Comparison of ENCODE assay signal across 8 cellular contexts in genomic region chr1:156081174-156082110, GRCh38. TPM values are rescaled to one million over a fixed set of nuclear protein-coding genes. Genes with fewer than 3 reads are reported as not detected.
A peak's percentile ranks its signal among the peaks of the same experiment; 100 is the strongest.
DNase-seq lines count a peak whose midpoint lies in the region; ATAC-seq and TF ChIP-seq lines count a peak whose summit lies in the region.

No MANE protein-coding gene starts in this region.

- ATAC-seq in HG03354 (IDR thresholded peaks at IDR 0.05; ENCODE audit: poor library complexity, severe bottlenecking, unreplicated experiment) (no peak), HG02623 (IDR thresholded peaks at IDR 0.05; ENCODE audit: unreplicated experiment) (no peak)

- no peak for TF ChIP-seq CTCF in CD14-positive monocyte (IDR thresholded peaks at IDR 0.05)
- TF ChIP-seq CTCF in Loucy (conservative IDR thresholded peaks at IDR 0.05; ENCODE audit: low read length), result no peak
- TF ChIP-seq CTCF in cardiac fibroblast (IDR thresholded peaks at IDR 0.05; ENCODE audit: low read depth, low read length), result no peak
- TF ChIP-seq CTCF in neural cell (IDR thresholded peaks at IDR 0.05; ENCODE audit: poor library complexity, severe bottlenecking), result no peak

- H3K79me2 ChIP-seq in Loucy (ENCODE audit: insufficient read depth, low read length), result peaks cover 51% of the 10 kb centered on the region
- H3K79me2 ChIP-seq in neural cell (replicated peaks; ENCODE audit: insufficient read depth, low read length), result peaks cover 95% of the 10 kb centered on the region

- H3K9me3 Mint-ChIP-seq in CD14-positive monocyte, result peaks cover 0 to 17% (median 4%) of the 10 kb centered on the region in 7 donors

- peaks cover 86 to 99% (median 90%) of the 10 kb centered on the region in 3 donors for H3K27me3 Mint-ChIP-seq in CD14-positive monocyte (ENCODE audit: low read depth in 3 of 3)

- peak overlapping the region; percentile 98 for H3K27ac ChIP-seq in neural cell (ENCODE audit: low read length)

- no peaks in the 10 kb centered on the region for H3K9me2 ChIP-seq in Loucy (replicated peaks; ENCODE audit: low read depth, low read length)
- H3K9me2 ChIP-seq in neural cell (ENCODE audit: insufficient read depth, low read length), result no peaks in the 10 kb centered on the region

- peaks cover 7 to 8% of the 10 kb centered on the region in 2 donors for H3K36me3 Mint-ChIP-seq in CD14-positive monocyte

- no peak overlapping the region for H3K27ac Mint-ChIP-seq in CD14-positive monocyte

- H2AFZ ChIP-seq in Loucy (ENCODE audit: low read length), result peak overlapping the region; percentile 94
- no peak overlapping the region for H2AFZ ChIP-seq in neural cell (ENCODE audit: low read depth, low read length)

- no peaks in the 10 kb centered on the region for H3F3A ChIP-seq in Loucy (ENCODE audit: low read depth)
- no peaks in the 10 kb centered on the region for H3F3A ChIP-seq in neural cell (ENCODE audit: insufficient read depth, low read length, poor library complexity, severe bottlenecking)

- peaks cover 19% of the 10 kb centered on the region for H3K4me1 Mint-ChIP-seq in CD14-positive monocyte

- TF ChIP-seq RAD21 in neural cell (conservative IDR thresholded peaks at IDR 0.05), result no peak

- peaks cover 35% of the 10 kb centered on the region for H3K4me1 ChIP-seq in Loucy (ENCODE audit: insufficient read depth, low read length, poor library complexity, severe bottlenecking)

- H3K4me3 Mint-ChIP-seq in CD14-positive monocyte, result peak overlapping the region; percentile 39 to 90

- TF ChIP-seq EP300 in neural cell (conservative IDR thresholded peaks at IDR 0.05; ENCODE audit: poor library complexity, severe bottlenecking), result no peak

- no peaks in the 10 kb centered on the region for H3K9me3 ChIP-seq in Loucy (ENCODE audit: insufficient read depth, low read depth, low read length)
- no peaks in the 10 kb centered on the region for H3K9me3 ChIP-seq in neural cell (ENCODE audit: low read length)

- intact Hi-C loops in CD14-positive monocyte (cut with micrococcal nuclease), result no loop called here

- H3K27me3 ChIP-seq in Loucy (ENCODE audit: insufficient read depth, low read length, poor library complexity, severe bottlenecking) (no peaks in the 10 kb centered on the region), neural cell (ENCODE audit: insufficient read depth, low read depth, low read length) (no peaks in the 10 kb centered on the region)

- H3K4me3 ChIP-seq in Loucy (ENCODE audit: low read length, poor library complexity, severe bottlenecking) (peak overlapping the region; percentile 94), cardiac fibroblast (replicated peaks in 1 of 2; ENCODE audit: low read depth in 2 of 2, low read length in 2 of 2) (peak overlapping the region; percentile 73 to 79), neural cell (ENCODE audit: low read length) (peak overlapping the region; percentile 93)

- DNase-seq in CD14-positive monocyte (ENCODE audit: low spot score) (peak; percentile 22), cardiac fibroblast (ENCODE audit: low read depth in 2 of 2) (no peak), NCI-H1048 (lab: John Stamatoyannopoulos, UW) (no peak), nucleus accumbens (lab: John Stamatoyannopoulos, UW) (no peak)

- H3K9ac ChIP-seq in Loucy (ENCODE audit: low read depth, low read length, poor library complexity, severe bottlenecking) (peak overlapping the region; percentile 88), neural cell (ENCODE audit: low read length) (peak overlapping the region; percentile 99)

- H3K4me2 ChIP-seq in Loucy (ENCODE audit: low read depth, low read length, poor library complexity, severe bottlenecking) (peak overlapping the region; percentile 99), neural cell (ENCODE audit: low read length) (peak overlapping the region; percentile 83)

- H4K20me1 ChIP-seq in Loucy (ENCODE audit: insufficient read depth, low read length, poor library complexity, severe bottlenecking) (peaks cover 30% of the 10 kb centered on the region), neural cell (ENCODE audit: insufficient read depth) (peaks cover 41% of the 10 kb centered on the region)

- H3K36me3 ChIP-seq in Loucy (ENCODE audit: insufficient read depth, low read length) (peaks cover 12% of the 10 kb centered on the region; the same call in 1 of the 2 replicates), neural cell (ENCODE audit: insufficient read depth, low read length) (no peaks in the 10 kb centered on the region)

TF ChIP-seq in neural cell, 6 proteins besides CTCF, POLR2A, EP300 and RAD21:
- TF ChIP-seq MXI1 (conservative IDR thresholded peaks at IDR 0.05; ENCODE audit: poor library complexity, severe bottlenecking), result peak; percentile 89
- TF ChIP-seq EZH2 (IDR thresholded peaks at IDR 0.05; ENCODE audit: borderline replicate concordance, insufficient read depth, low read length, poor library complexity, severe bottlenecking), result no peak
- no peak for TF ChIP-seq TAF1 (IDR thresholded peaks at IDR 0.05; ENCODE audit: low read depth)
- TF ChIP-seq REST (IDR thresholded peaks at IDR 0.05; ENCODE audit: borderline replicate concordance), result peak; percentile 15
- no peak for TF ChIP-seq SMC3 (conservative IDR thresholded peaks at IDR 0.05; ENCODE audit: poor library complexity)
- TF ChIP-seq POLR2AphosphoS5 (IDR thresholded peaks at IDR 0.05), result peak; percentile 10

RNA-seq across cellular contexts. Expression of gene MEX3A, which starts 0.8 kb away (rescaled TPM):
- not detected for polyA plus RNA-seq in CD14-positive monocyte
- 39.8 and 44.4 TPM in 2 replicates for polyA plus RNA-seq in neural cell
- polyA minus RNA-seq in neural cell, result 114 and 119 TPM in 2 replicates

RNA-seq across cellular contexts. Expression of gene RAB25, which starts 20.5 kb away (rescaled TPM):
- polyA plus RNA-seq in CD14-positive monocyte (not detected), neural cell (1.3 TPM in 1 of 2 replicates, not detected in the other)
- not detected in 2 replicates for polyA minus RNA-seq in neural cell

RNA-seq across cellular contexts. Expression of gene LAMTOR2, which starts 26.9 kb away (rescaled TPM):
- 100 to 1,000 TPM; 210 to 227 TPM for polyA plus RNA-seq in CD14-positive monocyte
- 81.3 and 82.6 TPM in 2 replicates for polyA plus RNA-seq in neural cell
- 24.6 and 39.8 TPM in 2 replicates for polyA minus RNA-seq in neural cell

RNA-seq across cellular contexts. Expression of gene UBQLN4, which starts 27.8 kb away (rescaled TPM):
- polyA plus RNA-seq in CD14-positive monocyte (1 to 10 TPM; 2.3 to 2.9 TPM), neural cell (34.9 and 39.3 TPM in 2 replicates)
- 47.5 and 51.2 TPM in 2 replicates for polyA minus RNA-seq in neural cell

RNA-seq across cellular contexts. Expression of gene LMNA, which starts 33.1 kb away (rescaled TPM):
- 10 to 100 TPM; 16.5 to 24.7 TPM for polyA plus RNA-seq in CD14-positive monocyte
- 90.7 and 103 TPM in 2 replicates for polyA plus RNA-seq in neural cell
- polyA minus RNA-seq in neural cell, result 50.6 TPM in 2 replicates

Comparison
In these comparisons a context has a peak if more than half of its experiments do, and no peak if none do; other contexts are left out.
1. RNA of gene MEX3A, which starts 0.8 kb away (polyA plus RNA-seq): 39.8 to 44.4 TPM in neural cell; not detected in CD14-positive monocyte; every median in the first group is over 10 times any median in the second.
2. Peak in every context shown above with its lines, with median percentiles within 50 percentile points of each other: H3K4me3 ChIP-seq.